ENCODE assay signal across 8 cellular contexts in genomic region chr12:131894313-131894860, GRCh38. TPM values are rescaled to one million over a fixed set of nuclear protein-coding genes. Genes with fewer than 3 reads are reported as not detected.
DNase-seq lines count a peak whose midpoint lies in the region; ATAC-seq and TF ChIP-seq lines count a peak whose summit lies in the region.

Gene ULK1, plus strand, starts transcription at chr12:131894622. Its CDS starts 380 bp downstream, at chr12:131895002.

- no peaks in the 10 kb centered on the region for H3K36me3 Mint-ChIP-seq in T-cell
- no peaks in the 10 kb centered on the region for H3K36me3 Mint-ChIP-seq in type B pancreatic cell

- no peak for TF ChIP-seq CTCF in GM13977 (IDR thresholded peaks at IDR 0.05; ENCODE audit: extremely low read depth, insufficient read depth, missing control alignments)
- no peak for TF ChIP-seq CTCF in heart left ventricle (IDR thresholded peaks at IDR 0.05)
- TF ChIP-seq CTCF in type B pancreatic cell (conservative IDR thresholded peaks at IDR 0.05) = no peak

- ATAC-seq in HG02852 (IDR thresholded peaks at IDR 0.05; ENCODE audit: unreplicated experiment) = peak; percentile 76
- ATAC-seq in T-cell (replicated peaks in 1 of 4) = peak; percentile 82 to 89 (median 84)
- ATAC-seq in heart left ventricle = peak; percentile 72 to 81 (median 74)

- peak within 1 kb of the TSS; percentile 85 for H3K4me3 ChIP-seq in adipocyte (ENCODE audit: low read length)
- H3K4me3 ChIP-seq in heart left ventricle = peak within 1 kb of the TSS; percentile 36 to 84 (median 64)

- intact Hi-C loops in heart left ventricle (cut with DNase I) = loop anchor here in 4 of 10 donors (1.0 to 5.0 kb wide), 4 partner anchors 34 to 54 kb away; partner anchors contain the start of genes PUS1 (in 3 of the 4) and EP400 (in 1 of the 4)
- intact Hi-C loops in posterior vena cava (cut with DNase I) = no loop called here

- DNase-seq in GM13977 (ENCODE audit: low spot score) (peak; percentile 100), NCI-H1436 treated with DMSO at 0.1 percent for 48 hours (lab: John Stamatoyannopoulos, UW) (peak; percentile 74), T-cell (peak; percentile 81 to 95 (median 89)), adipocyte (ENCODE audit: low read depth) (peak; percentile 96), heart left ventricle (peak; percentile 90 to 96 (median 93)), posterior vena cava (ENCODE audit: low spot score) (peak; percentile 97), type B pancreatic cell (ENCODE audit: extremely low spot score, unreplicated experiment) (peak; percentile 95)

- no peaks in the 10 kb centered on the region for H3K27me3 Mint-ChIP-seq in T-cell
- H3K27me3 Mint-ChIP-seq in type B pancreatic cell = peaks cover 3% of the 10 kb centered on the region

- H3K27me3 ChIP-seq in adipocyte (replicated peaks; ENCODE audit: control insufficient read depth, insufficient read depth, low read length) = peaks cover 5% of the 10 kb centered on the region
- H3K27me3 ChIP-seq in heart left ventricle = no peaks in the 10 kb centered on the region

- H3K9me3 Mint-ChIP-seq in T-cell = no peaks in the 10 kb centered on the region
- H3K9me3 Mint-ChIP-seq in type B pancreatic cell = no peaks in the 10 kb centered on the region

- CTCF ChIA-PET in T-cell (lab: Charles Lee) = no interaction called here

- H3K4me1 Mint-ChIP-seq in T-cell = peaks cover 14 to 23% (median 19%) of the 10 kb centered on the region in 3 donors
- peaks cover 13% of the 10 kb centered on the region for H3K4me1 Mint-ChIP-seq in type B pancreatic cell (ENCODE audit: unreplicated experiment)

- peak; percentile 92 to 95 for TF ChIP-seq POLR2A in heart left ventricle (IDR thresholded peaks at IDR 0.05)

- H3K4me3 Mint-ChIP-seq in T-cell = peak within 1 kb of the TSS; percentile 81 to 88 (median 87)
- H3K4me3 Mint-ChIP-seq in type B pancreatic cell = peak within 1 kb of the TSS; percentile 90

- H3K27ac ChIP-seq in heart left ventricle = peak within 1 kb of the TSS; percentile 96 to 100 (median 98)

- in situ Hi-C loops in GM13977 (cut with MboI; ENCODE audit: low pct_unique_long_range_greater_than_20kb, low sequenced_read_pairs, unreplicated experiment) = no loop called here

- H3K9ac ChIP-seq in adipocyte (ENCODE audit: low read length) = peak within 1 kb of the TSS; percentile 92

- H3K4me1 ChIP-seq in adipocyte (ENCODE audit: control insufficient read depth, insufficient read depth, low read length) = peaks cover 14% of the 10 kb centered on the region
- peaks cover 0 to 39% (median 22%) of the 10 kb centered on the region in 12 donors for H3K4me1 ChIP-seq in heart left ventricle

- POLR2A ChIA-PET in T-cell (lab: Charles Lee) = no interaction called here

- H3K36me3 ChIP-seq in adipocyte (ENCODE audit: control insufficient read depth, insufficient read depth, low read length, severe bottlenecking) = no peaks in the 10 kb centered on the region
- H3K36me3 ChIP-seq in heart left ventricle = peaks cover 0 to 25% (median under 1%) of the 10 kb centered on the region in 9 donors

- H3K9me3 ChIP-seq in adipocyte (ENCODE audit: control insufficient read depth, low read length) = no peaks in the 10 kb centered on the region
- no peaks in the 10 kb centered on the region for H3K9me3 ChIP-seq in heart left ventricle

- WGBS in heart left ventricle, 4 donors = 0 to 2% (median 1%) methylated on average over 12 to 64 of the region's 64 CpGs

- H3K27ac Mint-ChIP-seq in T-cell (peak within 1 kb of the TSS; percentile 77 to 82), type B pancreatic cell (peak within 1 kb of the TSS; percentile 86)

RNA-seq across cellular contexts. Expression of gene ULK1, which starts in this region (rescaled TPM):
- 10 to 100 TPM; 53.3 to 89.6 (median 57.8) TPM for total RNA-seq in T-cell
- total RNA-seq in heart left ventricle = 10 to 100 TPM; 21.9 to 56.0 (median 42.4) TPM
- polyA plus RNA-seq in heart left ventricle = 10 to 100 TPM; 23.0 to 24.7 TPM
- 10 to 100 TPM; 23.0 to 23.8 TPM for total RNA-seq in posterior vena cava
- 80.0 and 99.3 TPM in 2 replicates for total RNA-seq in type B pancreatic cell (ENCODE audit: low replicate concordance)

Comparison
In these comparisons a context has a peak if more than half of its experiments do, and no peak if none do; other contexts are left out.
1. Peak in every context shown above with its lines: DNase-seq, ATAC-seq, H3K4me3 ChIP-seq and H3K27ac ChIP-seq.